1 cellular context compared by ENCODE assay signal in genomic region chr19:1875646-1876493, GRCh38.
TF ChIP-seq lines count a peak whose summit lies in the region.

No MANE protein-coding gene starts in this region.

TF ChIP-seq in IMR-90, 13 proteins besides CTCF, POLR2A, EP300 and RAD21:
- peak; percentile 99 for TF ChIP-seq USF2 (IDR thresholded peaks at IDR 0.05; ENCODE audit: low read depth, low read length)
- 0 out of 2 replicates have a peak, but pooled peaks have one; percentile 21 for TF ChIP-seq FOS (IDR thresholded peaks at IDR 0.05; ENCODE audit: low read depth, low read length)
- peak; percentile 78; the same call in 1 of the 2 replicates for TF ChIP-seq MAZ (IDR thresholded peaks at IDR 0.05; ENCODE audit: borderline replicate concordance, low read depth, low read length)
- peak; percentile 82; the same call in 1 of the 2 replicates for TF ChIP-seq MXI1 (IDR thresholded peaks at IDR 0.05; ENCODE audit: borderline replicate concordance, low read depth, low read length)
- TF ChIP-seq NFE2L2 (IDR thresholded peaks at IDR 0.05; ENCODE audit: low read depth, low read length): no peak
- peak; percentile 99 for TF ChIP-seq BHLHE40 (IDR thresholded peaks at IDR 0.05; ENCODE audit: low read depth, low read length)
- no peak for TF ChIP-seq ELK1 (IDR thresholded peaks at IDR 0.05; ENCODE audit: borderline replicate concordance, low read depth, low read length)
- no peak for TF ChIP-seq MAFK (IDR thresholded peaks at IDR 0.05; ENCODE audit: low read depth, low read length)
